In the genomic region with DNA sequence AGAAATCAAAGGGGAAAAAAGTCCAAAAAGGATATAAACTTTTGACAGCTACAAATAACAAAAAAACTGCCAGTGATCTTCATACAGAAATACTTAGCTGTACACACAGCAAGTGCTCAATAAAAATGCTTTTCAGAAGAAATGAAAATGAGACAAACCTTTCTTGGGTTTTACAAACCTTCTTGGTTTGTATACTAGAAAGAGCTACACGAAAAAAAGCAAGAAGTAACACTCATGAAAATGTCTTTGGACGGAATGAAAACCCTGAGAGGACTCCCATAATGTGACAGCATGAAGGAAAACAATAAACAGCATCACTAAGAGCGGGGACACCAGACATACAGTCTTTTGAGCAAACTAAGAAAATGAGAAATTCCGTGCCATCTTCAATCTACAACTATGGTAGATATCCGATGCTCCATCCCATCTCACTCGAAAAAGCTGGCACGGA, we compare ENCODE assay signal across 8 cellular contexts. TPM values are rescaled to one million over a fixed set of nuclear protein-coding genes. Genes with fewer than 3 reads are reported as not detected.
DNase-seq lines count a peak whose midpoint lies in the region; ATAC-seq and TF ChIP-seq lines count a peak whose summit lies in the region.

No MANE protein-coding gene starts in this region.

- no peak overlapping the region for H4K5ac ChIP-seq in H9 (ENCODE audit: insufficient read length, low read depth, low read length)

- no peak overlapping the region for H2AFZ ChIP-seq in H9 (ENCODE audit: low read length)

- H3K56ac ChIP-seq in H9 (ENCODE audit: insufficient read length, low read depth, low read length), result no peak overlapping the region

- H2BK5ac ChIP-seq in H9 (ENCODE audit: insufficient read length, low read length), result no peak overlapping the region

- peaks cover 9% of the 10 kb centered on the region; the same call in 1 of the 2 replicates for H3K4me1 ChIP-seq in H9 (ENCODE audit: insufficient read depth, low read length)

- no peak overlapping the region for H2BK12ac ChIP-seq in H9 (ENCODE audit: insufficient read length, low read depth, low read length)

- H3K27me3 Mint-ChIP-seq in H9 (ENCODE audit: low read depth) (peaks cover 10% of the 10 kb centered on the region), immature natural killer cell (ENCODE audit: low read depth in 3 of 3) (peaks cover 0 to 13% (median 9%) of the 10 kb centered on the region in 3 donors)
- H3K27me3 Mint-ChIP-seq in activated naive CD8-positive, alpha-beta T cell, result peaks cover 2% of the 10 kb centered on the region
- H3K27me3 Mint-ChIP-seq in stimulated activated naive B cell treated with anti-CD40 and anti-IgM and Interleukin-4, amounts not matched to agents 10 μg/mL and 1 μg/mL and 100 μg/mL, for 72 hours, result no peaks in the 10 kb centered on the region

- H3K79me1 ChIP-seq in H9 (ENCODE audit: insufficient read depth, low read depth, low read length, poor library complexity, severe bottlenecking), result peaks cover 5% of the 10 kb centered on the region

- H3K36me3 Mint-ChIP-seq in H9 (ENCODE audit: insufficient read depth in 1 of 3, low read depth in 3 of 3) (peaks cover 6 to 15% (median 7%) of the 10 kb centered on the region in 3 experiments; a peak in 5 of 7 replicates), immature natural killer cell (no peaks in the 10 kb centered on the region)
- peaks cover 3% of the 10 kb centered on the region for H3K36me3 Mint-ChIP-seq in activated naive CD8-positive, alpha-beta T cell
- H3K36me3 Mint-ChIP-seq in stimulated activated naive B cell treated with anti-CD40 and anti-IgM and Interleukin-4, amounts not matched to agents 10 μg/mL and 1 μg/mL and 100 μg/mL, for 72 hours, result peaks cover 2 to 6% of the 10 kb centered on the region in 2 donors

- H3T11ph ChIP-seq in H9 (ENCODE audit: low read length), result no peak overlapping the region

- H3K4me3 Mint-ChIP-seq in H9 (peak overlapping the region; percentile 90 to 97), immature natural killer cell (peak overlapping the region; percentile 90 to 96 (median 94))
- peak overlapping the region; percentile 93 for H3K4me3 Mint-ChIP-seq in activated naive CD8-positive, alpha-beta T cell
- peak overlapping the region; percentile 79 to 93 for H3K4me3 Mint-ChIP-seq in stimulated activated naive B cell treated with anti-CD40 and anti-IgM and Interleukin-4, amounts not matched to agents 10 μg/mL and 1 μg/mL and 100 μg/mL, for 72 hours

- no peaks in the 10 kb centered on the region for H3K9me3 ChIP-seq in H9 (ENCODE audit: control insufficient read depth, low read depth, low read length)

- no peak overlapping the region for H3K27ac ChIP-seq in H9 (ENCODE audit: insufficient read length, low read depth, low read length)

- H3K9ac ChIP-seq in H9 (ENCODE audit: extremely low read depth, insufficient read length, low read length), result peak overlapping the region; percentile 92

- H3K27ac Mint-ChIP-seq in H9 (peak overlapping the region; percentile 93 to 99 (median 98); a peak in 5 of 7 replicates), immature natural killer cell (peak overlapping the region; percentile 80 to 92 (median 89))
- H3K27ac Mint-ChIP-seq in activated naive CD8-positive, alpha-beta T cell, result peak overlapping the region; percentile 90
- H3K27ac Mint-ChIP-seq in stimulated activated naive B cell treated with anti-CD40 and anti-IgM and Interleukin-4, amounts not matched to agents 10 μg/mL and 1 μg/mL and 100 μg/mL, for 72 hours, result peak overlapping the region; percentile 95

- H3K79me2 ChIP-seq in H9 (ENCODE audit: insufficient read depth, low read length), result peaks cover 14% of the 10 kb centered on the region; the same call in 1 of the 2 replicates

- H2AK5ac ChIP-seq in H9 (ENCODE audit: insufficient read length, low read length), result no peak overlapping the region

- no peak overlapping the region for H2BK20ac ChIP-seq in H9 (ENCODE audit: low read depth, low read length, poor library complexity, severe bottlenecking)

- H4K91ac ChIP-seq in H9 (ENCODE audit: insufficient read length, low read depth, low read length), result no peak overlapping the region

- no peak overlapping the region for H3K18ac ChIP-seq in H9 (ENCODE audit: insufficient read length, low read depth, low read length)

- TF ChIP-seq CTCF in H9 (conservative IDR thresholded peaks at IDR 0.05), result no peak

- no peak overlapping the region for H3K14ac ChIP-seq in H9 (ENCODE audit: insufficient read depth, low read length)

- no peaks in the 10 kb centered on the region; the same call in 1 of the 2 replicates for H3K27me3 ChIP-seq in H9 (ENCODE audit: insufficient read depth, low read length)

- ATAC-seq in stimulated activated naive B cell treated with anti-CD40 and anti-IgM and Interleukin-4, amounts not matched to agents 10 μg/mL and 1 μg/mL and 100 μg/mL, for 72 hours (replicated peaks), result no peak

- H2BK15ac ChIP-seq in H9 (ENCODE audit: low read depth, low read length), result no peak overlapping the region

- H4K8ac ChIP-seq in H9 (replicated peaks; ENCODE audit: insufficient read length, low read depth, low read length), result no peak overlapping the region

- H3K4me2 ChIP-seq in H9 (ENCODE audit: insufficient read depth, insufficient read length, low read length), result peak overlapping the region; percentile 89

- no peak overlapping the region for H3K4ac ChIP-seq in H9 (ENCODE audit: low read depth, low read length)

- H3K9me3 Mint-ChIP-seq in H9 (peaks cover 0 to 2% of the 10 kb centered on the region in 2 experiments; a peak in 1 of 5 replicates), immature natural killer cell (no peaks in the 10 kb centered on the region)
- H3K9me3 Mint-ChIP-seq in activated naive CD8-positive, alpha-beta T cell (ENCODE audit: low read depth), result no peaks in the 10 kb centered on the region
- no peaks in the 10 kb centered on the region for H3K9me3 Mint-ChIP-seq in stimulated activated naive B cell treated with anti-CD40 and anti-IgM and Interleukin-4, amounts not matched to agents 10 μg/mL and 1 μg/mL and 100 μg/mL, for 72 hours

- DNase-seq in A172 (ENCODE audit: low spot score) (peak; percentile 19), H9 (no peak), immature natural killer cell (peak in 2 of 3 donors; percentile 8 to 25), H4 (ENCODE audit: low spot score) (no peak), HuH-7.5 (ENCODE audit: low spot score) (no peak), NCI-H1436 (lab: John Stamatoyannopoulos, UW) (no peak)
- no peak for DNase-seq in stimulated activated naive B cell treated with anti-CD40 and anti-IgM and Interleukin-4, amounts not matched to agents 10 μg/mL and 1 μg/mL and 100 μg/mL, for 72 hours

- H3K23me2 ChIP-seq in H9 (ENCODE audit: insufficient read length, low read depth, low read length, poor library complexity, severe bottlenecking), result peaks cover 5% of the 10 kb centered on the region

- WGBS in H9 (ENCODE audit: extremely low coverage, insufficient read length, low lambda C conversion rate), result no CpG with 5 or more reads among the region's 7 CpGs

- no peaks in the 10 kb centered on the region for H4K20me1 ChIP-seq in H9 (ENCODE audit: control insufficient read depth, insufficient read depth, insufficient read length)

- no peak overlapping the region for H2BK120ac ChIP-seq in H9 (ENCODE audit: low read depth, low read length, poor library complexity, severe bottlenecking)

- H3K4me1 Mint-ChIP-seq in H9, result peaks cover 46 to 48% of the 10 kb centered on the region in 2 experiments
- peaks cover 27% of the 10 kb centered on the region for H3K4me1 Mint-ChIP-seq in activated naive CD8-positive, alpha-beta T cell (ENCODE audit: low read depth)
- peaks cover 36 to 41% of the 10 kb centered on the region in 2 donors for H3K4me1 Mint-ChIP-seq in immature natural killer cell
- peaks cover 13 to 21% of the 10 kb centered on the region in 2 donors for H3K4me1 Mint-ChIP-seq in stimulated activated naive B cell treated with anti-CD40 and anti-IgM and Interleukin-4, amounts not matched to agents 10 μg/mL and 1 μg/mL and 100 μg/mL, for 72 hours

- no peak overlapping the region for H3K23ac ChIP-seq in H9 (ENCODE audit: insufficient read length, low read depth, low read length)

RNA-seq across cellular contexts. Expression of a gene that starts 1.0 kb away (rescaled TPM):
- 23.7 and 31.6 TPM in 2 replicates for total RNA-seq in A172 (2014; rRNA removed; shearing (Covaris generic))
- 30.6 and 34.6 TPM in 2 replicates for total RNA-seq in H9 (2021)
- polyA plus RNA-seq in immature natural killer cell, result 10 to 100 TPM in 1 of 3 donors, 1 to 10 TPM in 2; 6.8 to 10.3 (median 9.4) TPM
- 11.9 and 13.2 TPM in 2 replicates for total RNA-seq in H4 (2014; rRNA removed; shearing (Covaris generic))

Comparison
In these comparisons a context has a peak if more than half of its experiments do, and no peak if none do; other contexts are left out.
1. DNase-seq: peak in A172 (single experiment) and immature natural killer cell (2 of 3); none in H9 (single experiment), stimulated activated naive B cell treated with anti-CD40 and anti-IgM and Interleukin-4, amounts not matched to agents 10 μg/mL and 1 μg/mL and 100 μg/mL, for 72 hours (single experiment), H4 (single experiment), HuH-7.5 (single experiment) and NCI-H1436 (single experiment).
2. Peak in every context shown above with its lines, with median percentiles within 50 percentile points of each other: H3K27ac Mint-ChIP-seq and H3K4me3 Mint-ChIP-seq.